Comparison of ENCODE assay signal across 9 cellular contexts in genomic region chr11:65611758-65612603, GRCh38. TPM values are rescaled to one million over a fixed set of nuclear protein-coding genes. Genes with fewer than 3 reads are reported as not detected.
DNase-seq lines count a peak whose midpoint lies in the region; ATAC-seq and TF ChIP-seq lines count a peak whose summit lies in the region.
"Had no signal": no experiment of that assay in that cellular context is flagged by ENCODE, and none has a peak within 500 bp of the region (broad histone marks: within the 10 kb centered on the region; RNA-seq: fewer than 3 reads in every experiment).

No MANE protein-coding gene starts in this region.

- H3K9me2 ChIP-seq in HCT116 (ENCODE audit: insufficient read depth), result no peaks in the 10 kb centered on the region

- H3K27ac ChIP-seq in HCT116 (ENCODE audit: low read depth, low read length), result no peak overlapping the region; the same call in 1 of the 2 replicates

- no TSS peak for BruUV-seq in HCT116 (replicated peaks; lab: Mats Ljungman, UMichigan)

- TF ChIP-seq POLR2A in HCT116 (IDR thresholded peaks at IDR 0.05; ENCODE audit: borderline replicate concordance, extremely low read depth, insufficient read depth, insufficient read length), result no peak

- peaks cover 36% of the 10 kb centered on the region for H3K4me1 Mint-ChIP-seq in activated T-helper 2 cell treated with anti-CD3 and anti-CD28 coated beads, Interferon-gamma antibody, Interleukin-2, Interleukin-4, amounts not matched to agents 10 μg/mL and 5 μg/mL and 100 μg/mL, durations not matched to agents 14 hours and 24 hours and 36 hours (ENCODE audit: low read depth)
- peaks cover 57% of the 10 kb centered on the region for H3K4me1 Mint-ChIP-seq in stimulated activated memory B cell treated with anti-CD40 and anti-IgM and Interleukin-4, amounts not matched to agents 10 μg/mL and 1 μg/mL and 100 μg/mL, for 72 hours

- H3K27ac Mint-ChIP-seq in activated T-helper 2 cell treated with anti-CD3 and anti-CD28 coated beads, Interferon-gamma antibody, Interleukin-2, Interleukin-4, amounts not matched to agents 10 μg/mL and 5 μg/mL and 100 μg/mL, durations not matched to agents 14 hours and 24 hours and 36 hours, result peak overlapping the region; percentile 79
- H3K27ac Mint-ChIP-seq in stimulated activated memory B cell treated with anti-CD40 and anti-IgM and Interleukin-4, amounts not matched to agents 10 μg/mL and 1 μg/mL and 100 μg/mL, for 72 hours, result peak overlapping the region; percentile 94

- peaks cover 60% of the 10 kb centered on the region for H3K79me2 ChIP-seq in HCT116 (ENCODE audit: insufficient read depth, low read length)

- H3K36me3 ChIP-seq in HCT116 (ENCODE audit: control insufficient read depth in 1 of 2, insufficient read depth in 2 of 2, low read length in 2 of 2) (peaks cover 0 to 6% of the 10 kb centered on the region in 2 experiments; a peak in 2 of 4 replicates), iPS-15b (ENCODE audit: control insufficient read depth, insufficient read depth, low read length) (peaks cover 4% of the 10 kb centered on the region)

- POLR2A ChIA-PET in HCT116 (lab: Charles Lee), result no interaction called here

- H3K9me3 ChIP-seq in HCT116 (ENCODE audit: control insufficient read depth in 1 of 2, insufficient read depth in 1 of 2, low read depth in 1 of 2, low read length in 2 of 2) (no peaks in the 10 kb centered on the region), iPS-15b (ENCODE audit: control insufficient read depth, insufficient read depth, low read length) (no peaks in the 10 kb centered on the region)

- H3K9ac ChIP-seq in HCT116 (ENCODE audit: low read length), result 0 out of 2 replicates have a peak overlapping the region, but pooled peaks have one; percentile 84
- H3K9ac ChIP-seq in iPS-15b (ENCODE audit: low read depth, low read length), result peak overlapping the region; percentile 0

- no peak for ATAC-seq in HCT116
- ATAC-seq in stimulated activated memory B cell treated with anti-CD40 and anti-IgM and Interleukin-4, amounts not matched to agents 10 μg/mL and 1 μg/mL and 100 μg/mL, for 72 hours, result no peak
- ATAC-seq in GM18502 (IDR thresholded peaks at IDR 0.05; ENCODE audit: poor library complexity, unreplicated experiment), result no peak

- H3K4me3 ChIP-seq in HCT116 (replicated peaks in 1 of 2; ENCODE audit: low read depth in 1 of 2, low read length in 2 of 2), result no peak overlapping the region
- H3K4me3 ChIP-seq in iPS-15b (ENCODE audit: low read depth, low read length), result no peak overlapping the region

- peaks cover 11 to 60% of the 10 kb centered on the region in 2 experiments for H3K4me1 ChIP-seq in HCT116 (ENCODE audit: control insufficient read depth in 1 of 2, insufficient read depth in 2 of 2, low read length in 2 of 2)
- no peaks in the 10 kb centered on the region for H3K4me1 ChIP-seq in iPS-15b (ENCODE audit: control insufficient read depth, insufficient read depth, low read length)

- TF ChIP-seq RAD21 in HCT116 (IDR thresholded peaks at IDR 0.05; ENCODE audit: low read depth), result no peak

- no peaks in the 10 kb centered on the region for H3K9me3 Mint-ChIP-seq in activated T-helper 2 cell treated with anti-CD3 and anti-CD28 coated beads, Interferon-gamma antibody, Interleukin-2, Interleukin-4, amounts not matched to agents 10 μg/mL and 5 μg/mL and 100 μg/mL, durations not matched to agents 14 hours and 24 hours and 36 hours
- H3K9me3 Mint-ChIP-seq in stimulated activated memory B cell treated with anti-CD40 and anti-IgM and Interleukin-4, amounts not matched to agents 10 μg/mL and 1 μg/mL and 100 μg/mL, for 72 hours, result no peaks in the 10 kb centered on the region

- no peak overlapping the region for H2AFZ ChIP-seq in HCT116 (ENCODE audit: low read depth, low read length, poor library complexity, severe bottlenecking)

- no peaks in the 10 kb centered on the region for H3K27me3 ChIP-seq in HCT116 (ENCODE audit: insufficient read depth, low read length)
- peaks cover 2% of the 10 kb centered on the region for H3K27me3 ChIP-seq in iPS-15b (ENCODE audit: control insufficient read depth, insufficient read depth, low read length)

- H3K27me3 Mint-ChIP-seq in activated T-helper 2 cell treated with anti-CD3 and anti-CD28 coated beads, Interferon-gamma antibody, Interleukin-2, Interleukin-4, amounts not matched to agents 10 μg/mL and 5 μg/mL and 100 μg/mL, durations not matched to agents 14 hours and 24 hours and 36 hours (ENCODE audit: low read depth), result no peaks in the 10 kb centered on the region
- H3K27me3 Mint-ChIP-seq in stimulated activated memory B cell treated with anti-CD40 and anti-IgM and Interleukin-4, amounts not matched to agents 10 μg/mL and 1 μg/mL and 100 μg/mL, for 72 hours, result no peaks in the 10 kb centered on the region

- CTCF ChIA-PET in HCT116 (lab: Charles Lee), result no interaction called here

- H4K20me1 ChIP-seq in HCT116 (ENCODE audit: insufficient read depth), result no peaks in the 10 kb centered on the region

- H3K36me3 Mint-ChIP-seq in activated T-helper 2 cell treated with anti-CD3 and anti-CD28 coated beads, Interferon-gamma antibody, Interleukin-2, Interleukin-4, amounts not matched to agents 10 μg/mL and 5 μg/mL and 100 μg/mL, durations not matched to agents 14 hours and 24 hours and 36 hours (ENCODE audit: low read depth), result peaks cover 54% of the 10 kb centered on the region
- H3K36me3 Mint-ChIP-seq in stimulated activated memory B cell treated with anti-CD40 and anti-IgM and Interleukin-4, amounts not matched to agents 10 μg/mL and 1 μg/mL and 100 μg/mL, for 72 hours, result peaks cover 52% of the 10 kb centered on the region

- peak overlapping the region; percentile 92 for H3K4me3 Mint-ChIP-seq in activated T-helper 2 cell treated with anti-CD3 and anti-CD28 coated beads, Interferon-gamma antibody, Interleukin-2, Interleukin-4, amounts not matched to agents 10 μg/mL and 5 μg/mL and 100 μg/mL, durations not matched to agents 14 hours and 24 hours and 36 hours (ENCODE audit: low read depth)
- H3K4me3 Mint-ChIP-seq in stimulated activated memory B cell treated with anti-CD40 and anti-IgM and Interleukin-4, amounts not matched to agents 10 μg/mL and 1 μg/mL and 100 μg/mL, for 72 hours, result peak overlapping the region; percentile 86

- RAD21 ChIA-PET in HCT116 (lab: Charles Lee; ENCODE audit: low non-redundant PET in 1 of 2, low total read pairs in 2 of 2, uncharacterized antibody in 2 of 2, unreplicated experiment in 2 of 2), result no interaction called here

- no peak for TF ChIP-seq CTCF in HCT116 (IDR thresholded peaks at IDR 0.05 in 2 of 3, conservative IDR thresholded peaks at IDR 0.05 in 1 of 3; ENCODE audit: borderline replicate concordance in 1 of 3, insufficient read depth in 1 of 3, low read depth in 2 of 3, low read length in 2 of 3)

- intact Hi-C loops in HCT116 (cut with micrococcal nuclease), result no loop called here
- intact Hi-C loops in activated T-helper 2 cell treated with anti-CD3 and anti-CD28 coated beads, Interferon-gamma antibody, Interleukin-2, Interleukin-4, amounts not matched to agents 10 μg/mL and 5 μg/mL and 100 μg/mL, durations not matched to agents 14 hours and 24 hours and 36 hours (cut with micrococcal nuclease), result no loop called here

- DNase-seq in HCT116 (ENCODE audit: low read depth, low spot score) (no peak), RPMI8226 (no peak), activated gamma-delta T cell (lab: John Stamatoyannopoulos, UW) (no peak), NCI-H82 treated with DMSO at 0.1 percent for 48 hours (lab: John Stamatoyannopoulos, UW; ENCODE audit: unreplicated experiment) (no peak)
- DNase-seq in activated T-helper 2 cell treated with anti-CD3 and anti-CD28 coated beads, Interferon-gamma antibody, Interleukin-2, Interleukin-4, amounts not matched to agents 10 μg/mL and 5 μg/mL and 100 μg/mL, durations not matched to agents 14 hours and 24 hours and 36 hours (ENCODE audit: low spot score), result no peak
- DNase-seq: NCI-H1694 treated with DMSO at 0.1 percent for 48 hours had no signal

- peak overlapping the region; percentile 67 for H3K4me2 ChIP-seq in HCT116 (ENCODE audit: low read length)

RNA-seq across cellular contexts. Expression of gene MAP3K11, which starts 2.0 kb away (rescaled TPM):
- total RNA-seq in HCT116 (2021; ENCODE audit: unreplicated experiment), result 59.8 TPM
- 38.4 and 39.6 TPM in 2 replicates for polyA plus RNA-seq in HCT116 (2012)
- 84.6 and 88.6 TPM in 2 replicates for total RNA-seq in activated T-helper 2 cell treated with anti-CD3 and anti-CD28 coated beads, Interferon-gamma antibody, Interleukin-2, Interleukin-4, amounts not matched to agents 10 μg/mL and 5 μg/mL and 100 μg/mL, durations not matched to agents 14 hours and 24 hours and 36 hours

RNA-seq across cellular contexts. Expression of gene PCNX3, which starts 3.6 kb away (rescaled TPM):
- 50.4 TPM for total RNA-seq in HCT116 (2021; ENCODE audit: unreplicated experiment)
- polyA plus RNA-seq in HCT116 (2012), result 32.6 and 43.2 TPM in 2 replicates
- 40.1 and 43.6 TPM in 2 replicates for total RNA-seq in activated T-helper 2 cell treated with anti-CD3 and anti-CD28 coated beads, Interferon-gamma antibody, Interleukin-2, Interleukin-4, amounts not matched to agents 10 μg/mL and 5 μg/mL and 100 μg/mL, durations not matched to agents 14 hours and 24 hours and 36 hours

RNA-seq across cellular contexts. Expression of gene KCNK7, which starts 16.4 kb away (rescaled TPM):
- total RNA-seq in HCT116 (2021; ENCODE audit: unreplicated experiment), result 0.61 TPM
- polyA plus RNA-seq in HCT116 (2012), result 0.66 and 0.91 TPM in 2 replicates
- total RNA-seq in activated T-helper 2 cell treated with anti-CD3 and anti-CD28 coated beads, Interferon-gamma antibody, Interleukin-2, Interleukin-4, amounts not matched to agents 10 μg/mL and 5 μg/mL and 100 μg/mL, durations not matched to agents 14 hours and 24 hours and 36 hours, result 0.78 and 2.0 TPM in 2 replicates

RNA-seq across cellular contexts. Expression of gene SIPA1, which starts 25.9 kb away (rescaled TPM):
- total RNA-seq in HCT116 (2021; ENCODE audit: unreplicated experiment), result 105 TPM
- 88.0 and 91.4 TPM in 2 replicates for polyA plus RNA-seq in HCT116 (2012)
- total RNA-seq in activated T-helper 2 cell treated with anti-CD3 and anti-CD28 coated beads, Interferon-gamma antibody, Interleukin-2, Interleukin-4, amounts not matched to agents 10 μg/mL and 5 μg/mL and 100 μg/mL, durations not matched to agents 14 hours and 24 hours and 36 hours, result 128 and 135 TPM in 2 replicates

RNA-seq across cellular contexts. Expression of gene EHBP1L1, which starts 36.1 kb away (rescaled TPM):
- 105 TPM for total RNA-seq in HCT116 (2021; ENCODE audit: unreplicated experiment)
- 88.5 and 90.6 TPM in 2 replicates for polyA plus RNA-seq in HCT116 (2012)
- 163 and 168 TPM in 2 replicates for total RNA-seq in activated T-helper 2 cell treated with anti-CD3 and anti-CD28 coated beads, Interferon-gamma antibody, Interleukin-2, Interleukin-4, amounts not matched to agents 10 μg/mL and 5 μg/mL and 100 μg/mL, durations not matched to agents 14 hours and 24 hours and 36 hours
